14 cellular contexts compared by ENCODE assay signal in genomic region chr9:88011005-88011766, GRCh38. TPM values are rescaled to one million over a fixed set of nuclear protein-coding genes. Genes with fewer than 3 reads are reported as not detected.
DNase-seq lines count a peak whose midpoint lies in the region; ATAC-seq, FAIRE-seq and TF ChIP-seq lines count a peak whose summit lies in the region.
"Had no signal": no experiment of that assay in that cellular context is flagged by ENCODE, and none has a peak within 500 bp of the region (broad histone marks: within the 10 kb centered on the region; RNA-seq: fewer than 3 reads in every experiment).

No MANE protein-coding gene starts in this region.

- H3K27ac Mint-ChIP-seq in endodermal cell = no peak overlapping the region
- H3K27ac Mint-ChIP-seq: activated naive CD4-positive, alpha-beta T cell treated with anti-CD3 and anti-CD28 coated beads for 36 hours had no signal

- peaks cover 11% of the 10 kb centered on the region for H3K9me3 Mint-ChIP-seq in endodermal cell

- H3K9ac ChIP-seq in endodermal cell (ENCODE audit: extremely low read depth, low read length, poor library complexity, severe bottlenecking) (no peak overlapping the region), neural cell (ENCODE audit: low read length) (no peak overlapping the region)

- H3K27me3 Mint-ChIP-seq in endodermal cell (ENCODE audit: insufficient read depth) = peaks cover 65% of the 10 kb centered on the region

- H3K4me1 Mint-ChIP-seq in endodermal cell = peaks cover 13% of the 10 kb centered on the region

- WGBS in endodermal cell (ENCODE audit: insufficient coverage in 1 of 2, insufficient read length in 1 of 2), 2 experiments = 94 to 100% methylated on average over 2 to 3 of the region's 3 CpGs
- 37 to 59% (median 57%) methylated on average over 3 of the region's 3 CpGs for WGBS in small intestine, 3 donors

- no peak for ATAC-seq in HG02798 (IDR thresholded peaks at IDR 0.05; ENCODE audit: poor library complexity, unreplicated experiment)
- ATAC-seq: stimulated activated naive CD8-positive, alpha-beta T cell treated with anti-CD3 and anti-CD28 coated beads, Interleukin-15, Interleukin-2, amounts not matched to agents 100 U/mL and 50 U/mL, for 24 hours had no signal

- TF ChIP-seq CTCF in LNCaP clone FGC (IDR thresholded peaks at IDR 0.05; ENCODE audit: control insufficient read depth, extremely low read depth, insufficient read depth) = 0 out of 2 replicates have a peak, but pooled peaks have one; percentile 12
- TF ChIP-seq CTCF in endodermal cell (conservative IDR thresholded peaks at IDR 0.05) = peak; percentile 67
- no peak for TF ChIP-seq CTCF in neural cell (IDR thresholded peaks at IDR 0.05; ENCODE audit: poor library complexity, severe bottlenecking)

- H3K9me3 ChIP-seq in endodermal cell (ENCODE audit: control insufficient read depth, low read length) (peaks cover 8% of the 10 kb centered on the region), neural cell (ENCODE audit: low read length) (no peaks in the 10 kb centered on the region), small intestine (ENCODE audit: control insufficient read depth, low read depth) (no peaks in the 10 kb centered on the region)

- no peak overlapping the region for H3K27ac ChIP-seq in endodermal cell (ENCODE audit: low read depth, low read length)
- no peak overlapping the region for H3K27ac ChIP-seq in neural cell (ENCODE audit: low read length)
- H3K27ac ChIP-seq in small intestine (ENCODE audit: low read depth in 1 of 2, low read length in 1 of 2) = no peak overlapping the region
- H3K27ac ChIP-seq: spleen had no signal

- no peak overlapping the region for H3K4me3 Mint-ChIP-seq in endodermal cell
- H3K4me3 Mint-ChIP-seq: activated naive CD4-positive, alpha-beta T cell treated with anti-CD3 and anti-CD28 coated beads for 36 hours had no signal

- peaks cover 14% of the 10 kb centered on the region for H3K27me3 ChIP-seq in endodermal cell (ENCODE audit: control insufficient read depth, insufficient read depth, low read length, poor library complexity, severe bottlenecking)
- H3K27me3 ChIP-seq in neural cell (ENCODE audit: insufficient read depth, low read depth, low read length) = no peaks in the 10 kb centered on the region
- no peaks in the 10 kb centered on the region for H3K27me3 ChIP-seq in small intestine (ENCODE audit: control insufficient read depth in 2 of 2, insufficient read depth in 2 of 2, low read length in 2 of 2)

- H3K36me3 Mint-ChIP-seq in endodermal cell (ENCODE audit: low read depth) = no peaks in the 10 kb centered on the region

- H3K36me3 ChIP-seq in endodermal cell (ENCODE audit: control insufficient read depth, insufficient read depth, low read length) = no peaks in the 10 kb centered on the region
- no peaks in the 10 kb centered on the region for H3K36me3 ChIP-seq in neural cell (ENCODE audit: insufficient read depth, low read length)
- no peaks in the 10 kb centered on the region for H3K36me3 ChIP-seq in small intestine (ENCODE audit: control insufficient read depth in 2 of 2, insufficient read depth in 2 of 2, low read length in 2 of 2)
- H3K36me3 ChIP-seq: spleen had no signal

- H3K4me3 ChIP-seq in LNCaP clone FGC (ENCODE audit: low read depth, low read length) (no peak overlapping the region), endodermal cell (ENCODE audit: low read length) (no peak overlapping the region), neural cell (ENCODE audit: low read length) (no peak overlapping the region), small intestine (ENCODE audit: low read depth in 1 of 2, low read length in 2 of 2) (no peak overlapping the region)
- H3K4me3 ChIP-seq: lung, spleen had no signal

- no peaks in the 10 kb centered on the region for H3K79me2 ChIP-seq in neural cell (replicated peaks; ENCODE audit: insufficient read depth, low read length)

- H3K4me1 ChIP-seq in endodermal cell (ENCODE audit: control insufficient read depth, insufficient read depth, low read length) (no peaks in the 10 kb centered on the region), small intestine (ENCODE audit: control insufficient read depth in 2 of 2, insufficient read depth in 1 of 2, low read depth in 1 of 2, low read length in 1 of 2) (no peaks in the 10 kb centered on the region)
- H3K4me1 ChIP-seq: spleen had no signal

- TF ChIP-seq EP300 in neural cell (conservative IDR thresholded peaks at IDR 0.05; ENCODE audit: poor library complexity, severe bottlenecking) = no peak

- H3K4me2 ChIP-seq in neural cell (ENCODE audit: low read length) = no peak overlapping the region

- H3K9me2 ChIP-seq in neural cell (ENCODE audit: insufficient read depth, low read length) = no peaks in the 10 kb centered on the region

- no peak for FAIRE-seq in small intestine (lab: Jason Lieb, UNC)
- FAIRE-seq: G401.6 had no signal

- no peak overlapping the region for H2AFZ ChIP-seq in neural cell (ENCODE audit: low read depth, low read length)

- peak; percentile 22 for DNase-seq in EL
- no peak for DNase-seq in LNCaP clone FGC (ENCODE audit: low read depth)
- no peak for DNase-seq in endodermal cell
- DNase-seq in CD1c-positive myeloid dendritic cell (ENCODE audit: extremely low spot score) = no peak
- DNase-seq in small intestine = no peak
- DNase-seq in COLO668 (lab: John Stamatoyannopoulos, UW; ENCODE audit: unreplicated experiment) = no peak
- DNase-seq: activated naive CD4-positive, alpha-beta T cell treated with anti-CD3 and anti-CD28 coated beads for 36 hours; erythroblast; spleen; stimulated activated naive CD8-positive, alpha-beta T cell treated with anti-CD3 and anti-CD28 coated beads, Interleukin-15, Interleukin-2, amounts not matched to agents 100 U/mL and 50 U/mL, for 24 hours had no signal

- peak; percentile 29 for TF ChIP-seq RAD21 in neural cell (conservative IDR thresholded peaks at IDR 0.05)

- H3F3A ChIP-seq in neural cell (ENCODE audit: insufficient read depth, low read length, poor library complexity, severe bottlenecking) = no peaks in the 10 kb centered on the region

- no peaks in the 10 kb centered on the region for H4K20me1 ChIP-seq in neural cell (ENCODE audit: insufficient read depth)

TF ChIP-seq in neural cell, 6 proteins besides CTCF, POLR2A, EP300 and RAD21:
- TF ChIP-seq TAF1 (IDR thresholded peaks at IDR 0.05; ENCODE audit: low read depth) = no peak
- no peak for TF ChIP-seq EZH2 (IDR thresholded peaks at IDR 0.05; ENCODE audit: borderline replicate concordance, insufficient read depth, low read length, poor library complexity, severe bottlenecking)

RNA-seq across cellular contexts. Expression of gene CDK20, which starts 36.9 kb away (rescaled TPM):
- 10 to 100 TPM in 1 of 2 donors, 1 to 10 TPM in 1; 9.9 to 13.3 TPM for total RNA-seq in endodermal cell
- polyA plus RNA-seq in endodermal cell (2013, experiment 1 of 2) = 11.7 TPM
- 7.7 TPM for polyA plus RNA-seq in endodermal cell (2013, experiment 2 of 2)
- polyA plus RNA-seq in neural cell = 68.0 and 72.4 TPM in 2 replicates
- polyA minus RNA-seq in neural cell = 36.8 and 40.7 TPM in 2 replicates
- 1 to 10 TPM; 4.7 to 8.9 (median 7.6) TPM for polyA plus RNA-seq in small intestine
